Comparison of ENCODE assay signal across 1 cellular context in the genomic region with DNA sequence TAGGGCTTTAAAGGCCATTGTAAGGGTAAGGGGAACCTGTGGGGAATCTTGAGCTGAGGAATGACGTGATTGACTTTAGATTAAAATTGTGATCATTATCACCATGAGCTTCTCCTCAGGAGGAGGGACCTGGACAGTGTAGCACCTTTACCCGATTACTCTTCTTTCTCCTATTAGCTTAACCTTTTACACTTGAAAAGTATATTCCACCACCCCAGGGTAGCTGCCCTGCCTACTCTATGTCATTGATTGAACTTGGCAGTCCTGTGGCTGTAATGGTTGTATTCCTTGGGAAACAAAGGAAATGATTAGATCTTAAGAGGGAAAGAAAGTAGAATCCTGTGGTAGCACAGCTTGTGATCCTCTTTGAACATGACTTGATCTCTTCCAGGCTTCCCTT.
TF ChIP-seq lines count a peak whose summit lies in the region.

No MANE protein-coding gene starts in this region.

TF ChIP-seq in GM12891, 5 proteins besides CTCF, POLR2A, EP300 and RAD21 (continued from another document):
- TF ChIP-seq PAX5 (IDR thresholded peaks at IDR 0.05; ENCODE audit: insufficient read depth, low read length, severe bottlenecking) (no peak), POU2F2 (IDR thresholded peaks at IDR 0.05; ENCODE audit: low read depth, low read length) (no peak)
